19 cellular contexts compared by ENCODE assay signal in genomic region chr5:178238313-178238635, GRCh38. TPM values are rescaled to one million over a fixed set of nuclear protein-coding genes. Genes with fewer than 3 reads are reported as not detected.
A peak's percentile ranks its signal among the peaks of the same experiment; 100 is the strongest.
DNase-seq lines count a peak whose midpoint lies in the region; ATAC-seq and TF ChIP-seq lines count a peak whose summit lies in the region.
"Had no signal": no experiment of that assay in that cellular context is flagged by ENCODE, and none has a peak within 500 bp of the region (broad histone marks: within the 10 kb centered on the region; RNA-seq: fewer than 3 reads in every experiment).

No MANE protein-coding gene starts in this region.

- peak overlapping the region; percentile 84 to 95 (median 92) for H3K27ac ChIP-seq in right lobe of liver
- no peak overlapping the region for H3K27ac ChIP-seq in mesendoderm (ENCODE audit: low read depth, low read length)

- H2BK5ac ChIP-seq in mesendoderm (ENCODE audit: low read length) = no peak overlapping the region

- H4K5ac ChIP-seq in mesendoderm (ENCODE audit: low read length) = no peak overlapping the region

- peaks cover 45% of the 10 kb centered on the region for H3K4me1 Mint-ChIP-seq in activated naive CD4-positive, alpha-beta T cell treated with anti-CD3 and anti-CD28 coated beads for 36 hours (ENCODE audit: low read depth)
- H3K4me1 Mint-ChIP-seq in T-helper 17 cell = peaks cover 30% of the 10 kb centered on the region
- H3K4me1 Mint-ChIP-seq in stimulated activated effector memory CD8-positive, alpha-beta T cell treated with anti-CD3 and anti-CD28 coated beads, Interleukin-12 subunit alpha, Interleukin-12 subunit beta, amount 100 ng/mL, for 72 hours = peaks cover 75% of the 10 kb centered on the region

- no peak overlapping the region for H3K4me3 ChIP-seq in right lobe of liver
- H3K4me3 ChIP-seq in mesendoderm (ENCODE audit: low read length) = no peak overlapping the region
- H3K4me3 ChIP-seq: colonic mucosa, K562, prostate gland, tibial nerve had no signal

- H3K9me3 ChIP-seq in T-helper 17 cell (ENCODE audit: control insufficient read depth, low read length, poor library complexity, severe bottlenecking) = no peaks in the 10 kb centered on the region
- H3K9me3 ChIP-seq in right lobe of liver = no peaks in the 10 kb centered on the region
- H3K9me3 ChIP-seq: colonic mucosa, prostate gland, tibial nerve had no signal

- CTCF ChIA-PET in activated naive CD4-positive, alpha-beta T cell treated with anti-CD3 and anti-CD28 coated beads for 36 hours (lab: Charles Lee) = interaction anchor here (0.6 to 1.0 kb wide), 3 partner anchors 13 to 908 kb away, joined by 3 to 4 read pairs (median 4); no protein-coding TSS in a partner anchor

- H3K36me3 ChIP-seq in right lobe of liver = no peaks in the 10 kb centered on the region
- H3K36me3 ChIP-seq in mesendoderm (ENCODE audit: control insufficient read depth, insufficient read depth, low read length) = no peaks in the 10 kb centered on the region
- H3K36me3 ChIP-seq: colonic mucosa, prostate gland, tibial nerve had no signal

- H3K79me2 ChIP-seq in mesendoderm (ENCODE audit: control insufficient read depth, insufficient read depth, low read length) = no peaks in the 10 kb centered on the region

- no peak overlapping the region for H3K18ac ChIP-seq in mesendoderm (ENCODE audit: low read length)

- H3K4me1 ChIP-seq in right lobe of liver = peaks cover 0 to 61% (median 34%) of the 10 kb centered on the region in 4 donors
- no peaks in the 10 kb centered on the region for H3K4me1 ChIP-seq in mesendoderm (ENCODE audit: control insufficient read depth, low read depth, low read length)
- H3K4me1 ChIP-seq: prostate gland had no signal

- H2AK5ac ChIP-seq in mesendoderm (ENCODE audit: low read length) = no peak overlapping the region

- TF ChIP-seq CTCF in right lobe of liver (IDR thresholded peaks at IDR 0.05) = no peak

- peak overlapping the region; percentile 91 for H3K27ac Mint-ChIP-seq in activated naive CD4-positive, alpha-beta T cell treated with anti-CD3 and anti-CD28 coated beads for 36 hours
- peak overlapping the region; percentile 67 for H3K27ac Mint-ChIP-seq in T-helper 17 cell
- peak overlapping the region; percentile 97 for H3K27ac Mint-ChIP-seq in stimulated activated effector memory CD8-positive, alpha-beta T cell treated with anti-CD3 and anti-CD28 coated beads, Interleukin-12 subunit alpha, Interleukin-12 subunit beta, amount 100 ng/mL, for 72 hours

- no peak overlapping the region for H3K56ac ChIP-seq in mesendoderm (ENCODE audit: low read length)

- ATAC-seq in T-helper 17 cell = no peak
- ATAC-seq in right lobe of liver = no peak
- no peak for ATAC-seq in stimulated activated effector memory CD8-positive, alpha-beta T cell treated with anti-CD3 and anti-CD28 coated beads, Interleukin-12 subunit alpha, Interleukin-12 subunit beta, amount 100 ng/mL, for 72 hours
- ATAC-seq: K562 had no signal

- H3K9me3 Mint-ChIP-seq in activated naive CD4-positive, alpha-beta T cell treated with anti-CD3 and anti-CD28 coated beads for 36 hours = no peaks in the 10 kb centered on the region
- H3K9me3 Mint-ChIP-seq in stimulated activated effector memory CD8-positive, alpha-beta T cell treated with anti-CD3 and anti-CD28 coated beads, Interleukin-12 subunit alpha, Interleukin-12 subunit beta, amount 100 ng/mL, for 72 hours = no peaks in the 10 kb centered on the region

- H3K23ac ChIP-seq in mesendoderm (ENCODE audit: low read length) = no peak overlapping the region

- no peak overlapping the region for H3K4me2 ChIP-seq in mesendoderm (ENCODE audit: low read length)

- H3K9ac ChIP-seq in mesendoderm (ENCODE audit: low read length) = no peak overlapping the region

- no peak for DNase-seq in activated naive CD4-positive, alpha-beta T cell treated with anti-CD3 and anti-CD28 coated beads for 36 hours
- no peak for DNase-seq in activated naive CD4-positive, alpha-beta T cell (lab: John Stamatoyannopoulos, UW)
- DNase-seq in T-helper 17 cell (no peak), right lobe of liver (peak in 1 of 3 donors; percentile 46), NCI-H1436 treated with DMSO at 0.1 percent for 48 hours (lab: John Stamatoyannopoulos, UW) (no peak), mesendoderm (no peak), AG08395 (ENCODE audit: low spot score) (no peak)
- DNase-seq in stimulated activated effector memory CD8-positive, alpha-beta T cell treated with anti-CD3 and anti-CD28 coated beads, Interleukin-12 subunit alpha, Interleukin-12 subunit beta, amount 100 ng/mL, for 72 hours (ENCODE audit: low spot score in 2 of 2) = no peak
- DNase-seq: colonic mucosa, erythroblast, glutamatergic neuron, NCI-H1417 had no signal

- no peak overlapping the region for H2BK15ac ChIP-seq in mesendoderm (replicated peaks; ENCODE audit: low read depth)

- no peaks in the 10 kb centered on the region for H3K27me3 Mint-ChIP-seq in activated naive CD4-positive, alpha-beta T cell treated with anti-CD3 and anti-CD28 coated beads for 36 hours (ENCODE audit: low read depth)
- no peaks in the 10 kb centered on the region for H3K27me3 Mint-ChIP-seq in T-helper 17 cell

- H2BK120ac ChIP-seq in mesendoderm (ENCODE audit: low read depth, low read length) = no peak overlapping the region

- H3K27me3 ChIP-seq in right lobe of liver = no peaks in the 10 kb centered on the region
- H3K27me3 ChIP-seq in mesendoderm (ENCODE audit: insufficient read depth, low read length, poor library complexity) = no peaks in the 10 kb centered on the region
- H3K27me3 ChIP-seq: colonic mucosa, tibial nerve had no signal

- 100% methylated on average over 1 of the region's 6 CpGs for WGBS in right lobe of liver (ENCODE audit: insufficient coverage, low coverage, low lambda C conversion rate, missing lambda C conversion rate)
- WGBS in mesendoderm (ENCODE audit: extremely low coverage, insufficient coverage, low lambda C conversion rate) = no CpG with 5 or more reads among the region's 6 CpGs

- H4K8ac ChIP-seq in mesendoderm (ENCODE audit: low read depth, low read length) = no peak overlapping the region

- no peaks in the 10 kb centered on the region for H3K79me1 ChIP-seq in mesendoderm (ENCODE audit: low read length)

- H3K4me3 Mint-ChIP-seq in activated naive CD4-positive, alpha-beta T cell treated with anti-CD3 and anti-CD28 coated beads for 36 hours = no peak overlapping the region
- peak overlapping the region; percentile 12 for H3K4me3 Mint-ChIP-seq in T-helper 17 cell
- H3K4me3 Mint-ChIP-seq in stimulated activated effector memory CD8-positive, alpha-beta T cell treated with anti-CD3 and anti-CD28 coated beads, Interleukin-12 subunit alpha, Interleukin-12 subunit beta, amount 100 ng/mL, for 72 hours = peak overlapping the region; percentile 74

- no peaks in the 10 kb centered on the region for H3K36me3 Mint-ChIP-seq in activated naive CD4-positive, alpha-beta T cell treated with anti-CD3 and anti-CD28 coated beads for 36 hours (ENCODE audit: low read depth)
- no peaks in the 10 kb centered on the region for H3K36me3 Mint-ChIP-seq in T-helper 17 cell (ENCODE audit: low read depth)
- H3K36me3 Mint-ChIP-seq in stimulated activated effector memory CD8-positive, alpha-beta T cell treated with anti-CD3 and anti-CD28 coated beads, Interleukin-12 subunit alpha, Interleukin-12 subunit beta, amount 100 ng/mL, for 72 hours = peaks cover 5% of the 10 kb centered on the region

- intact Hi-C loops in activated naive CD4-positive, alpha-beta T cell treated with anti-CD3 and anti-CD28 coated beads for 36 hours (cut with micrococcal nuclease) = loop anchor here (10.0 kb wide), 1 partner anchor 907 kb away; no protein-coding TSS in a partner anchor
- intact Hi-C loops in right lobe of liver (cut with DNase I) = no loop called here

- no peak for TF ChIP-seq POLR2A in right lobe of liver (IDR thresholded peaks at IDR 0.05)

- no peak overlapping the region for H3K4ac ChIP-seq in mesendoderm (ENCODE audit: low read depth, low read length)

RNA-seq across cellular contexts. Expression of gene PHYKPL, which starts 5.7 kb away (rescaled TPM):
- 10 to 100 TPM; 50.9 to 51.2 TPM for total RNA-seq in activated naive CD4-positive, alpha-beta T cell treated with anti-CD3 and anti-CD28 coated beads for 36 hours
- total RNA-seq in T-helper 17 cell (100 to 1,000 TPM in 1 of 2 donors, 10 to 100 TPM in 1; 86.9 to 107 TPM), right lobe of liver (100 to 1,000 TPM in 3 of 6 experiments, 10 to 100 TPM in 3; 64.3 to 133 (median 85.8) TPM)
- 8.1 TPM for polyA plus RNA-seq in mesendoderm (2013, experiment 1 of 2)
- polyA plus RNA-seq in mesendoderm (2013, experiment 2 of 2) = 6.6 TPM

RNA-seq across cellular contexts. Expression of gene HNRNPAB, which starts 33.9 kb away (rescaled TPM):
- 100 to 1,000 TPM; 251 to 262 TPM for total RNA-seq in activated naive CD4-positive, alpha-beta T cell treated with anti-CD3 and anti-CD28 coated beads for 36 hours
- total RNA-seq in T-helper 17 cell = 10 to 100 TPM; 89.5 to 90.5 TPM
- 10 to 100 TPM; 44.2 to 96.1 (median 73.5) TPM for total RNA-seq in right lobe of liver
- 447 TPM for polyA plus RNA-seq in mesendoderm (2013, experiment 1 of 2)
- polyA plus RNA-seq in mesendoderm (2013, experiment 2 of 2) = 445 TPM

RNA-seq across cellular contexts. Expression of gene GMCL2, which starts 51.1 kb away (rescaled TPM):
- total RNA-seq in activated naive CD4-positive, alpha-beta T cell treated with anti-CD3 and anti-CD28 coated beads for 36 hours = not detected
- total RNA-seq in T-helper 17 cell = not detected
- not detected for total RNA-seq in right lobe of liver
- polyA plus RNA-seq in mesendoderm (2013, experiment 1 of 2) = 0.01 TPM
- polyA plus RNA-seq in mesendoderm (2013, experiment 2 of 2) = not detected
- total RNA-seq: aorta, colonic mucosa, mucosa of gallbladder, SK-MEL-5, tibial nerve had no signal
- polyA plus RNA-seq: aorta, K562, keratinocyte had no signal
